Comparison of ENCODE assay signal across 5 cellular contexts in the genomic region with DNA sequence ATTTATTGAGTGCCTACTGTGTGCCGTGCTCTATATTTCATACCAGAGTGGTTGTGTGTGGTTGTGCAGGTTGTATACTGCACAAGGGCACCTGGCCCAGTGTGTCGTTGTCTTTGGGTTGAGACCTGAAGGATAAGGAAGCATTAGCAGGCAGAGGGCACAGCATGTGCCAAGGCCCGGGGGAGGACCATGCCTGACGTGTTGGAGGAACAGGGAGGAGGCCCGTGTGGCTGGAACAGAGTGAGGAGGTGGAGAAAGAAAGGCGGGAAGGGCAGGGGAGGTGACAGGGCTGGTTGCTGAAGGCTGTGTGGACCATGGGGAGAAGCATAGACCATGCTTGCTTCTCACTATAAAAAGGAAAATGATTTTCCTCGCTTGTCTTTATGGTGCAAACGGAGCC. TPM values are rescaled to one million over a fixed set of nuclear protein-coding genes. Genes with fewer than 3 reads are reported as not detected.
"Had no signal": no experiment of that assay in that cellular context is flagged by ENCODE, and none has a peak within 500 bp of the region (broad histone marks: within the 10 kb centered on the region; RNA-seq: fewer than 3 reads in every experiment).

No MANE protein-coding gene starts in this region.

- FAIRE-seq: G401.6, GM12878, GM12892, GM19239 had no signal

- H3K4me3 ChIP-seq: GM12878 had no signal

- DNase-seq: GF-D8 had no signal

RNA-seq across cellular contexts. Expression of a gene that starts 26.8 kb away (rescaled TPM):
- total RNA-seq: GM12878 had no signal
